ENCODE assay signal across 8 cellular contexts in the genomic region with DNA sequence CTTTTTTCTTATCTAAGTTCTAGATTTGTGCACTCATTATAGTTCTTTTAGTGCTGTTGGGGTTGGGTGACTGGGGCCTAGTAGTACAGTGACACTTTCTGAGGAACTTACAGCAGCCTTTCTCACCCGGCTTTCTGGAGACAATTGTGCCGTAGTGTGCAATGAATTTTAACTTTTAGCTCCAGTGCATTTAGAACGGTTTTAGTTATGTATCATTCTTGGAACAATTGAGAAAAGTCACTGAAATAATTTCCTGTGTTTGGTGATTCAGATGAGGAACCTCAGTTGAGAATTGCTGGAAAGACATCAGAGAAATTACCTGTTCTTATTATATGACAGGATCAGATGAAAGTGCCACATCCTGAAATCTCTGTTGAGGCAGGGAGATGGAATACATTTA. TPM values are rescaled to one million over a fixed set of nuclear protein-coding genes. Genes with fewer than 3 reads are reported as not detected.
DNase-seq lines count a peak whose midpoint lies in the region; ATAC-seq, FAIRE-seq and TF ChIP-seq lines count a peak whose summit lies in the region.
"Not testable (repeated sequence)": the region's sequence is repeated elsewhere in the genome, so short reads cannot be mapped to it uniquely, and the experiment has no call there.

No MANE protein-coding gene starts in this region.

- intact Hi-C loops in PC-3 (cut with micrococcal nuclease) = loop anchor here (2.0 kb wide), 1 partner anchor 35 kb away; no protein-coding TSS in a partner anchor
- intact Hi-C loops in K562 (cut with micrococcal nuclease) = not testable (repeated sequence)

- peaks cover 70% of the 10 kb centered on the region for H3K79me2 ChIP-seq in PC-3 (ENCODE audit: low read length)
- H3K79me2 ChIP-seq in K562 (ENCODE audit: control insufficient read depth, insufficient read depth, low read length) = peaks cover 70% of the 10 kb centered on the region

- peaks cover 43% of the 10 kb centered on the region for H3K36me3 Mint-ChIP-seq in activated CD4-positive, alpha-beta T cell treated with anti-CD3 and anti-CD28 coated beads, Interleukin-2, amount 10 ng/mL, durations not matched to agents 7 days and 5 days (ENCODE audit: low read depth)
- peaks cover 29% of the 10 kb centered on the region for H3K36me3 Mint-ChIP-seq in stimulated activated memory B cell treated with anti-CD40 and anti-IgM and Interleukin-4, amounts not matched to agents 10 μg/mL and 1 μg/mL and 100 μg/mL, for 72 hours

- H3K27ac ChIP-seq in PC-3 (ENCODE audit: low read length); K562 (ENCODE audit: extremely low read depth, low read depth, low read length): not testable (repeated sequence)
- H3K27ac ChIP-seq in epithelial cell of prostate = peak overlapping the region; percentile 10
- H3K27ac ChIP-seq in mucosa of rectum (ENCODE audit: low read depth in 2 of 2, low read length in 2 of 2) = peak overlapping the region in 1 of 2 donors; percentile 28

- not testable (repeated sequence) for H3K27me3 Mint-ChIP-seq in activated CD4-positive, alpha-beta T cell treated with anti-CD3 and anti-CD28 coated beads, Interleukin-2, amount 10 ng/mL, durations not matched to agents 7 days and 5 days; stimulated activated memory B cell treated with anti-CD40 and anti-IgM and Interleukin-4, amounts not matched to agents 10 μg/mL and 1 μg/mL and 100 μg/mL, for 72 hours

- TF ChIP-seq RAD21 in K562 (CRISPR knock-in tag; conservative IDR thresholded peaks at IDR 0.05 in 1 of 2, IDR thresholded peaks at IDR 0.05 in 1 of 2) = not testable (repeated sequence)

- H3K9me3 Mint-ChIP-seq in activated CD4-positive, alpha-beta T cell treated with anti-CD3 and anti-CD28 coated beads, Interleukin-2, amount 10 ng/mL, durations not matched to agents 7 days and 5 days; stimulated activated memory B cell treated with anti-CD40 and anti-IgM and Interleukin-4, amounts not matched to agents 10 μg/mL and 1 μg/mL and 100 μg/mL, for 72 hours: not testable (repeated sequence)

- TF ChIP-seq EP300 in K562 (IDR thresholded peaks at IDR 0.05; ENCODE audit: low read length) = not testable (repeated sequence)

- peaks cover 64% of the 10 kb centered on the region for H3K4me1 Mint-ChIP-seq in activated CD4-positive, alpha-beta T cell treated with anti-CD3 and anti-CD28 coated beads, Interleukin-2, amount 10 ng/mL, durations not matched to agents 7 days and 5 days
- peaks cover 68% of the 10 kb centered on the region for H3K4me1 Mint-ChIP-seq in stimulated activated memory B cell treated with anti-CD40 and anti-IgM and Interleukin-4, amounts not matched to agents 10 μg/mL and 1 μg/mL and 100 μg/mL, for 72 hours

- H3K27ac Mint-ChIP-seq in activated CD4-positive, alpha-beta T cell treated with anti-CD3 and anti-CD28 coated beads, Interleukin-2, amount 10 ng/mL, durations not matched to agents 7 days and 5 days = peak overlapping the region; percentile 31
- H3K27ac Mint-ChIP-seq in stimulated activated memory B cell treated with anti-CD40 and anti-IgM and Interleukin-4, amounts not matched to agents 10 μg/mL and 1 μg/mL and 100 μg/mL, for 72 hours = not testable (repeated sequence)

- H4K20me1 ChIP-seq in PC-3 (ENCODE audit: low read length) = not testable (repeated sequence)
- peaks cover 13% of the 10 kb centered on the region for H4K20me1 ChIP-seq in K562 (replicated peaks; ENCODE audit: control insufficient read depth, insufficient read depth, low read length)

- not testable (repeated sequence) for H3K9me1 ChIP-seq in K562 (ENCODE audit: control insufficient read depth, insufficient read depth, low read length)

- not testable (repeated sequence) for BruUV-seq in PC-3 (replicated peaks; lab: Mats Ljungman, UMichigan); K562 (replicated peaks; lab: Mats Ljungman, UMichigan)

- not testable (repeated sequence) for ATAC-seq in PC-3; K562; stimulated activated memory B cell treated with anti-CD40 and anti-IgM and Interleukin-4, amounts not matched to agents 10 μg/mL and 1 μg/mL and 100 μg/mL, for 72 hours

- FAIRE-seq in K562 (lab: Jason Lieb, UNC) = not testable (repeated sequence)

- in situ Hi-C loops in HAP-1 (cut with MboI; ENCODE audit: low sequenced_read_pairs); K562 (cut with MboI): not testable (repeated sequence)

- peak overlapping the region; percentile 84; the same call in 1 of the 2 replicates for H3K9ac ChIP-seq in PC-3 (ENCODE audit: low read length)
- H3K9ac ChIP-seq in K562 (ENCODE audit: insufficient read depth in 1 of 2, low read depth in 2 of 2, low read length in 2 of 2) = not testable (repeated sequence)
- H3K9ac ChIP-seq in mucosa of rectum (ENCODE audit: low read depth in 1 of 2, low read length in 2 of 2) = peak overlapping the region; percentile 41 to 49

- POLR2A ChIA-PET in PC-3 (lab: Charles Lee; ENCODE audit: unreplicated experiment); activated CD4-positive, alpha-beta T cell treated with anti-CD3 and anti-CD28 coated beads, Interleukin-2, amount 10 ng/mL, durations not matched to agents 7 days and 5 days (lab: Charles Lee); K562 (lab: Yijun Ruan, JAX): not testable (repeated sequence)

- not testable (repeated sequence) for TF ChIP-seq POLR2A in K562 (conservative IDR thresholded peaks at IDR 0.05)

- WGBS in K562 (ENCODE audit: insufficient coverage, low coverage, missing lambda C conversion rate) = 0% methylated on average over 3 of the region's 3 CpGs

- H3K4me3 Mint-ChIP-seq in activated CD4-positive, alpha-beta T cell treated with anti-CD3 and anti-CD28 coated beads, Interleukin-2, amount 10 ng/mL, durations not matched to agents 7 days and 5 days = peak overlapping the region; percentile 43
- H3K4me3 Mint-ChIP-seq in stimulated activated memory B cell treated with anti-CD40 and anti-IgM and Interleukin-4, amounts not matched to agents 10 μg/mL and 1 μg/mL and 100 μg/mL, for 72 hours = peak overlapping the region; percentile 43

- not testable (repeated sequence) for H3K9me2 ChIP-seq in PC-3 (replicated peaks; ENCODE audit: low read length)

- not testable (repeated sequence) for TF ChIP-seq CTCF in PC-3 (conservative IDR thresholded peaks at IDR 0.05; ENCODE audit: low read depth, low read length); K562 (IDR thresholded peaks at IDR 0.05 in 2 of 3, conservative IDR thresholded peaks at IDR 0.05 in 1 of 3; ENCODE audit: insufficient read depth in 2 of 3, low read depth in 1 of 3, low read length in 3 of 3)

- H3K36me3 ChIP-seq in HAP-1 (replicated peaks); PC-3 (ENCODE audit: low read depth, low read length); K562 (ENCODE audit: control insufficient read depth, insufficient read depth, low read length); mucosa of rectum (ENCODE audit: control insufficient read depth in 2 of 2, insufficient read depth in 2 of 2, low read length in 2 of 2): not testable (repeated sequence)

- H3K9me3 ChIP-seq in HAP-1; PC-3 (ENCODE audit: low read length); K562 (replicated peaks; ENCODE audit: control insufficient read depth, insufficient read depth, low read depth, low read length); mucosa of rectum (ENCODE audit: control insufficient read depth in 2 of 2, low read length in 2 of 2): not testable (repeated sequence)

- peak; percentile 29 for DNase-seq in CD1c-positive myeloid dendritic cell (ENCODE audit: extremely low spot score)
- not testable (repeated sequence) for DNase-seq in HAP-1 (ENCODE audit: low spot score in 2 of 2); activated CD4-positive, alpha-beta T cell treated with anti-CD3 and anti-CD28 coated beads, Interleukin-2, amount 10 ng/mL, durations not matched to agents 7 days and 5 days; K562 (ENCODE audit: extremely low read depth in 1 of 4, low spot score in 3 of 4); epithelial cell of prostate (ENCODE audit: low read depth, low spot score)
- DNase-seq in PC-3 = peak; percentile 39

- peak overlapping the region; percentile 75 for H3K4me3 ChIP-seq in HAP-1
- peak overlapping the region; percentile 83 for H3K4me3 ChIP-seq in PC-3 (ENCODE audit: low read length)
- H3K4me3 ChIP-seq in K562 = peak overlapping the region; percentile 94; the same call in 1 of the 2 replicates
- peak overlapping the region; percentile 48 to 53 for H3K4me3 ChIP-seq in mucosa of rectum (ENCODE audit: low read length in 2 of 2)

- not testable (repeated sequence) for H3K27me3 ChIP-seq in HAP-1 (ENCODE audit: low read depth); PC-3 (ENCODE audit: low read length); K562 (ENCODE audit: control insufficient read depth in 2 of 2, insufficient read depth in 2 of 2, low read length in 2 of 2); mucosa of rectum (ENCODE audit: control insufficient read depth in 2 of 2, insufficient read depth in 2 of 2, low read length in 2 of 2)

- H2AFZ ChIP-seq in PC-3 (ENCODE audit: low read length); K562 (ENCODE audit: low read depth, low read length): not testable (repeated sequence)

- peak overlapping the region; percentile 86 for H3K4me2 ChIP-seq in PC-3 (ENCODE audit: low read length)
- peak overlapping the region; percentile 47; the same call in 1 of the 2 replicates for H3K4me2 ChIP-seq in K562 (ENCODE audit: insufficient read depth, low read length)

- peaks cover 34% of the 10 kb centered on the region for H3K4me1 ChIP-seq in HAP-1
- H3K4me1 ChIP-seq in PC-3 (ENCODE audit: insufficient read depth, low read length) = peaks cover 23% of the 10 kb centered on the region
- peaks cover 10 to 17% of the 10 kb centered on the region in 2 experiments; a peak in 4 of 5 replicates for H3K4me1 ChIP-seq in K562 (replicated peaks in 1 of 2; ENCODE audit: control insufficient read depth in 2 of 2, insufficient read depth in 2 of 2, low read length in 2 of 2)
- peaks cover 7 to 30% of the 10 kb centered on the region in 2 donors for H3K4me1 ChIP-seq in mucosa of rectum (ENCODE audit: control insufficient read depth in 2 of 2, insufficient read depth in 2 of 2, low read length in 2 of 2)

- H3F3A ChIP-seq in PC-3 (ENCODE audit: low read length, unreplicated experiment) = not testable (repeated sequence)

- CTCF ChIA-PET in PC-3 (lab: Charles Lee); activated CD4-positive, alpha-beta T cell treated with anti-CD3 and anti-CD28 coated beads, Interleukin-2, amount 10 ng/mL, durations not matched to agents 7 days and 5 days (lab: Charles Lee); K562 (lab: Yijun Ruan, JAX; ENCODE audit: low intra/inter-chr PET ratio): not testable (repeated sequence)

RNA-seq across cellular contexts. Expression of gene ZNRF2, which starts 3.2 kb away (rescaled TPM):
- total RNA-seq in PC-3 (2014; rRNA removed) (13.1 and 15.8 TPM in 2 replicates), K562 (2014; rRNA removed) (13.9 and 18.1 TPM in 2 replicates), K562 (2014; rRNA removed; fragmentation: Illumina TruSeq; extraction: Trizol) (6.8 and 8.1 TPM in 2 replicates), K562 (2015; rRNA removed; fragmentation: Illumina TruSeq; extraction: Trizol) (5.2 and 5.9 TPM in 2 replicates), K562 (2021) (8.3 and 9.4 TPM in 2 replicates)
- total RNA-seq in activated CD4-positive, alpha-beta T cell treated with anti-CD3 and anti-CD28 coated beads, Interleukin-2, amount 10 ng/mL, durations not matched to agents 7 days and 5 days = 10 to 100 TPM; 16.8 to 18.5 TPM
- total RNA-seq in K562 (2011; cell fraction: chromatin; rRNA removed; ENCODE audit: low replicate concordance) = 5.4 and 16.5 TPM in 2 replicates
- total RNA-seq in K562 (2011; cell fraction: nucleolus; rRNA removed) = 4.0 and 7.5 TPM in 2 replicates
- 5.4 and 9.7 TPM in 2 replicates for total RNA-seq in K562 (2011; cell fraction: nucleoplasm; rRNA removed)
- polyA plus RNA-seq in K562 (2011; rRNA removed) (4.1 and 5.5 TPM in 2 replicates), K562 (2014; fragmentation: Illumina TruSeq; extraction: Trizol) (4.7 and 5.5 TPM in 2 replicates), K562 (2014; fragmentation: Nextera tagmentation; extraction: Ambion mirVana) (1 to 10 TPM; 1.1 to 1.2 TPM), K562 (2014; rRNA removed) (4.7 and 4.9 TPM in 2 replicates)
- 1.7 and 3.0 TPM in 2 replicates for polyA plus RNA-seq in K562 (2011; cell fraction: cytosol; rRNA removed)
- 3.2 and 4.0 TPM in 2 replicates for polyA plus RNA-seq in K562 (2011; cell fraction: nucleus; rRNA removed)
- polyA plus RNA-seq in K562 (2012) = 3.6 and 5.3 TPM in 2 replicates
- 6.5 and 9.6 TPM in 2 replicates for polyA minus RNA-seq in K562 (2011; rRNA and poly(A)+ RNA removed)
- 4.6 and 5.2 TPM in 2 replicates for polyA minus RNA-seq in K562 (2011; cell fraction: cytosol; rRNA and poly(A)+ RNA removed)
- polyA minus RNA-seq in K562 (2011; cell fraction: nucleus; rRNA and poly(A)+ RNA removed) = 17.7 and 20.2 TPM in 2 replicates
